Comparison of ENCODE assay signal across 1 cellular context in genomic region chr10:96832721-96833219, GRCh38.
TF ChIP-seq lines count a peak whose summit lies in the region.

No MANE protein-coding gene starts in this region.

TF ChIP-seq in H1, 55 proteins besides CTCF, POLR2A, EP300 and RAD21 (continued from another document):
- TF ChIP-seq CHD7 (IDR thresholded peaks at IDR 0.05; ENCODE audit: insufficient replicate concordance, low read length) (no peak), KDM4A (IDR thresholded peaks at IDR 0.05; ENCODE audit: low read depth, low read length, severe bottlenecking) (peak; percentile 8), BACH1 (IDR thresholded peaks at IDR 0.05; ENCODE audit: low read length) (0 out of 2 replicates have a peak, but pooled peaks have one; percentile 10), JUN (IDR thresholded peaks at IDR 0.05; ENCODE audit: low read depth, low read length) (no peak), CEBPB (IDR thresholded peaks at IDR 0.05; ENCODE audit: low read depth, low read length) (no peak), RBBP5 (IDR thresholded peaks at IDR 0.05; ENCODE audit: borderline replicate concordance, low read depth, low read length) (peak; percentile 93), SRF (IDR thresholded peaks at IDR 0.05; ENCODE audit: low read depth, low read length) (no peak), SP1 (IDR thresholded peaks at IDR 0.05; ENCODE audit: low read depth, low read length) (no peak), GABPA (IDR thresholded peaks at IDR 0.05; ENCODE audit: borderline replicate concordance, insufficient read depth, low read length) (no peak), YY1 (IDR thresholded peaks at IDR 0.05; ENCODE audit: low read depth, low read length) (peak; percentile 6; the same call in 1 of the 2 replicates), KDM1A (IDR thresholded peaks at IDR 0.05; ENCODE audit: borderline replicate concordance, low read length) (no peak), TAF7 (optimal IDR thresholded peaks at IDR 0.05; ENCODE audit: borderline replicate concordance, low read depth, low read length) (no peak), CHD1 (IDR thresholded peaks at IDR 0.05; ENCODE audit: low read depth, low read length) (no peak), KDM5A (IDR thresholded peaks at IDR 0.05; ENCODE audit: low read length) (no peak), SIN3A (conservative IDR thresholded peaks at IDR 0.05 in 1 of 2, IDR thresholded peaks at IDR 0.05 in 1 of 2; ENCODE audit: low read depth in 1 of 2, low read length in 2 of 2) (0 out of 4 replicates have a peak, but pooled peaks of 1 of the 2 experiments have one; percentile 66), TBP (IDR thresholded peaks at IDR 0.05; ENCODE audit: low read depth, low read length) (peak; percentile 13; the same call in 1 of the 2 replicates), SP4 (IDR thresholded peaks at IDR 0.05; ENCODE audit: low read length) (no peak), TEAD4 (IDR thresholded peaks at IDR 0.05; ENCODE audit: low read depth, low read length) (no peak), BCL11A (IDR thresholded peaks at IDR 0.05; ENCODE audit: low read depth in 2 of 2, low read length in 2 of 2) (no peak), HDAC6 (IDR thresholded peaks at IDR 0.05; ENCODE audit: low read depth, low read length) (no peak)
- TF ChIP-seq, protein P1, sequence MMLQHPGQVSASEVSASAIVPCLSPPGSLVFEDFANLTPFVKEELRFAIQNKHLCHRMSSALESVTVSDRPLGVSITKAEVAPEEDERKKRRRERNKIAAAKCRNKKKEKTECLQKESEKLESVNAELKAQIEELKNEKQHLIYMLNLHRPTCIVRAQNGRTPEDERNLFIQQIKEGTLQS (IDR thresholded peaks at IDR 0.05; ENCODE audit: insufficient read depth, low read depth, low read length): no peak
- TF ChIP-seq, protein P2, sequence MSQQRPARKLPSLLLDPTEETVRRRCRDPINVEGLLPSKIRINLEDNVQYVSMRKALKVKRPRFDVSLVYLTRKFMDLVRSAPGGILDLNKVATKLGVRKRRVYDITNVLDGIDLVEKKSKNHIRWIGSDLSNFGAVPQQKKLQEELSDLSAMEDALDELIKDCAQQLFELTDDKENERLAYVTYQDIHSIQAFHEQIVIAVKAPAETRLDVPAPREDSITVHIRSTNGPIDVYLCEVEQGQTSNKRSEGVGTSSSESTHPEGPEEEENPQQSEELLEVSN (IDR thresholded peaks at IDR 0.05): no peak
